ENCODE assay signal across 7 cellular contexts in the genomic region with DNA sequence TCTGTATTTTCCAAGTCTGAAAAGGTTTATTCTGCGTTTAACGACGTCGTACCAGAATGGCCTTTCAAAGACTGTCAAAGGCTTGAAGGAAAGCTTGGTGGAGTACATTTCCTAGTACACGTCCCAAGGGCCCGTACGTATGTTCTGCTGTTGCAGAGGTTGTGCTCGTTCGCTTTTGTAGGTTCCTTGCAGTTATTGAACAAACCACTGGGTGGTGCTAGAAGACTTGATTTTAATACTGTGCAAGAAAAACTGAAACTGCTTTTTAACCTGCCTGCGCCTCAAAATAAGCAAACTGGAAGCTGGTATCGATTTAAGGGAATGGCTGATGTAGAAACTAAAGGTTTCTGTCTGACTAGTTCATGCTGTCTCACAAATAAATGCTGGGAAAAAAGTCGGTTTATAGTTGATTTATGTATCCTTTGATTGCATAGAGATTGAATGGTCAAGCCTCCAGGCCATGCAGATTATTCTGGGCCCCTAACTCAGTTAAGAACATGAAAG. TPM values are rescaled to one million over a fixed set of nuclear protein-coding genes. Genes with fewer than 3 reads are reported as not detected.
DNase-seq lines count a peak whose midpoint lies in the region; ATAC-seq and TF ChIP-seq lines count a peak whose summit lies in the region.

No MANE protein-coding gene starts in this region.

- H3K36me3 Mint-ChIP-seq in chondrocyte (ENCODE audit: low read depth): peaks cover 3% of the 10 kb centered on the region

- H3K4me1 Mint-ChIP-seq in chondrocyte (ENCODE audit: low read depth): peaks cover 43% of the 10 kb centered on the region

- no peak overlapping the region for H3K4me3 Mint-ChIP-seq in chondrocyte (ENCODE audit: unreplicated experiment)

- H3K9me3 Mint-ChIP-seq in chondrocyte (ENCODE audit: low read depth): no peaks in the 10 kb centered on the region

- DNase-seq in NCI-H226: peak; percentile 8
- peak; percentile 53 for DNase-seq in activated CD4-positive, CD25-positive, alpha-beta regulatory T cell treated with anti-CD3 and anti-CD28 coated beads, Interleukin-2, amount 50 U/mL, for 16 hours (ENCODE audit: low read depth, low spot score)
- DNase-seq in chondrocyte (ENCODE audit: low spot score): no peak
- DNase-seq in kidney tubule cell (ENCODE audit: low spot score): peak; percentile 87
- DNase-seq in stimulated activated CD4-positive, alpha-beta T cell treated with anti-CD3 and anti-CD28 coated beads, Interleukin-4, amount 100 ng/mL, for 1 hour: peak; percentile 27

- no peak overlapping the region for H3K27ac Mint-ChIP-seq in chondrocyte (ENCODE audit: unreplicated experiment)

- H3K27me3 Mint-ChIP-seq in chondrocyte (ENCODE audit: low read depth): no peaks in the 10 kb centered on the region

- TF ChIP-seq CTCF in GM12873 (IDR thresholded peaks at IDR 0.05; ENCODE audit: insufficient read depth, low read depth, low read length, missing control alignments) (peak; percentile 80), chondrocyte (IDR thresholded peaks at IDR 0.05) (peak; percentile 95)

- ATAC-seq in HG03025 (IDR thresholded peaks at IDR 0.05; ENCODE audit: low FRiP score, unreplicated experiment): peak; percentile 51

RNA-seq across cellular contexts. Expression of a gene that starts 54.6 kb away (rescaled TPM):
- total RNA-seq in chondrocyte: 43.0 to 59.3 TPM (median 43.4 TPM) in 3 replicates
